20 cellular contexts compared by ENCODE assay signal in genomic region chr7:95817846-95818245, GRCh38. TPM values are rescaled to one million over a fixed set of nuclear protein-coding genes. Genes with fewer than 3 reads are reported as not detected.
A peak's percentile ranks its signal among the peaks of the same experiment; 100 is the strongest.
DNase-seq lines count a peak whose midpoint lies in the region; ATAC-seq and TF ChIP-seq lines count a peak whose summit lies in the region.
"Had no signal": no experiment of that assay in that cellular context is flagged by ENCODE, and none has a peak within 500 bp of the region (broad histone marks: within the 10 kb centered on the region; RNA-seq: fewer than 3 reads in every experiment).

No MANE protein-coding gene starts in this region.

- TF ChIP-seq CTCF in choroid plexus epithelial cell (conservative IDR thresholded peaks at IDR 0.05; ENCODE audit: low read depth, low read length), result no peak
- TF ChIP-seq CTCF in fibroblast of pulmonary artery (IDR thresholded peaks at IDR 0.05; ENCODE audit: low read length, missing control alignments), result no peak
- no peak for TF ChIP-seq CTCF in osteocyte (IDR thresholded peaks at IDR 0.05)

- H3K4me3 ChIP-seq in choroid plexus epithelial cell (ENCODE audit: low read depth, low read length), result no peak overlapping the region
- H3K4me3 ChIP-seq in fibroblast of pulmonary artery (replicated peaks; ENCODE audit: low read depth, low read length), result no peak overlapping the region
- H3K4me3 ChIP-seq: BLaER1 treated with 17β-estradiol and CSF1 and Interleukin-3, amounts not matched to agents 10 nM and 100 nM; GM12878; GM23248 had no signal

- peaks cover 14% of the 10 kb centered on the region for H3K4me1 Mint-ChIP-seq in osteocyte (ENCODE audit: unreplicated experiment)
- H3K4me1 Mint-ChIP-seq: CD8-positive, alpha-beta memory T cell had no signal

- no peak overlapping the region for H3K27ac Mint-ChIP-seq in osteocyte (ENCODE audit: unreplicated experiment)
- H3K27ac Mint-ChIP-seq: CD14-positive monocyte; CD4-positive, alpha-beta T cell; CD8-positive, alpha-beta memory T cell had no signal

- no peak overlapping the region for H3K4me3 Mint-ChIP-seq in osteocyte (ENCODE audit: unreplicated experiment)
- H3K4me3 Mint-ChIP-seq: CD14-positive monocyte; CD4-positive, alpha-beta T cell; CD8-positive, alpha-beta memory T cell had no signal

- no peak for ATAC-seq in Right ventricle myocardium superior (ENCODE audit: poor library complexity)
- ATAC-seq: GM12878 had no signal

- H3K9me3 Mint-ChIP-seq in osteocyte (ENCODE audit: unreplicated experiment), result peaks cover 3% of the 10 kb centered on the region
- H3K9me3 Mint-ChIP-seq: CD4-positive, alpha-beta T cell had no signal

- H3K27me3 Mint-ChIP-seq in osteocyte (ENCODE audit: unreplicated experiment), result no peaks in the 10 kb centered on the region
- H3K27me3 Mint-ChIP-seq: CD4-positive, alpha-beta T cell; CD8-positive, alpha-beta memory T cell had no signal

- H3K36me3 Mint-ChIP-seq in osteocyte (ENCODE audit: unreplicated experiment), result peaks cover 51% of the 10 kb centered on the region
- H3K36me3 Mint-ChIP-seq: CD14-positive monocyte; CD8-positive, alpha-beta memory T cell had no signal

- DNase-seq in NOMO-1 (lab: John Stamatoyannopoulos, UW; ENCODE audit: unreplicated experiment in 2 of 2) (peak; percentile 21 to 84), choroid plexus epithelial cell (ENCODE audit: low read depth) (peak; percentile 21), fibroblast of pulmonary artery (ENCODE audit: low read depth) (peak; percentile 46), osteocyte (ENCODE audit: extremely low spot score, unreplicated experiment) (no peak), Right ventricle myocardium superior (no peak)
- DNase-seq in activated CD4-positive, alpha-beta T cell treated with anti-CD3 and anti-CD28 coated beads, Interleukin-2, amount 50 U/mL, for 4 hours, result no peak
- DNase-seq: AML-193; BE2C; CD4-positive, alpha-beta T cell; CD8-positive, alpha-beta memory T cell; DMS 273 treated with DMSO at 0.1 percent for 48 hours; DMS79; EL; GDM1; GM23248; H7; HCEC 1CT had no signal

- intact Hi-C loops in Right ventricle myocardium superior (cut with DNase I), result no loop called here

RNA-seq across cellular contexts. Expression of gene DYNC1I1, which starts 45.5 kb away (rescaled TPM):
- total RNA-seq in osteocyte (43.3 and 43.4 TPM in 2 replicates), Right ventricle myocardium superior (35.6 TPM)
- total RNA-seq: CD8-positive, alpha-beta memory T cell had no signal

Comparison
In these comparisons a context has a peak if more than half of its experiments do, and no peak if none do; other contexts are left out.
1. DNase-seq: peak in NOMO-1 (2 of 2), choroid plexus epithelial cell (single experiment) and fibroblast of pulmonary artery (single experiment); none in activated CD4-positive, alpha-beta T cell treated with anti-CD3 and anti-CD28 coated beads, Interleukin-2, amount 50 U/mL, for 4 hours (0 of 2), osteocyte (single experiment) and Right ventricle myocardium superior (single experiment).